Comparison of ENCODE assay signal across 23 cellular contexts in genomic region chr12:50097952-50098351, GRCh38. TPM values are rescaled to one million over a fixed set of nuclear protein-coding genes. Genes with fewer than 3 reads are reported as not detected.
"Had no signal": no experiment of that assay in that cellular context is flagged by ENCODE, and none has a peak within 500 bp of the region (broad histone marks: within the 10 kb centered on the region; RNA-seq: fewer than 3 reads in every experiment).

No MANE protein-coding gene starts in this region.

- FAIRE-seq: islet of Langerhans had no signal

- H3K27me3 ChIP-seq: dorsolateral prefrontal cortex, gastrocnemius medialis, heart right ventricle, ovary, right lobe of liver, stomach, transverse colon had no signal

- H3K9me3 Mint-ChIP-seq: naive thymus-derived CD4-positive, alpha-beta T cell had no signal

- H3K4me3 ChIP-seq: dorsolateral prefrontal cortex, gastrocnemius medialis, heart right ventricle, ovary, prostate gland, right lobe of liver, stomach, thoracic aorta, transverse colon had no signal

- H3K27me3 Mint-ChIP-seq: naive thymus-derived CD4-positive, alpha-beta T cell had no signal

- H3K4me1 ChIP-seq: prostate gland, transverse colon had no signal

- H3K4me3 Mint-ChIP-seq: naive thymus-derived CD4-positive, alpha-beta T cell had no signal

- H3K27ac ChIP-seq: gastrocnemius medialis, heart right ventricle, ovary, prostate gland, right lobe of liver, stomach, thoracic aorta, transverse colon had no signal

- H3K9me3 ChIP-seq: gastrocnemius medialis, heart right ventricle, ovary, prostate gland, right lobe of liver, stomach, thoracic aorta, transverse colon had no signal

- DNase-seq: cortex of kidney; dorsolateral prefrontal cortex; effector CD8-positive, alpha-beta T cell; gastrocnemius medialis; heart right ventricle; hypothalamus; kidney glomerular epithelial cell; mesendoderm; naive thymus-derived CD4-positive, alpha-beta T cell; ovary; right lobe of liver; stimulated activated CD4-positive, alpha-beta T cell treated with anti-CD3 and anti-CD28 coated beads, Interleukin-15, amount 100 ng/mL, for 24 hours; stimulated activated CD4-positive, alpha-beta T cell treated with anti-CD3 and anti-CD28 coated beads, Interleukin-1b, Interleukin-23, amount 100 ng/mL, for 48 hours; stimulated activated CD4-positive, alpha-beta T cell treated with anti-CD3 and anti-CD28 coated beads, Interleukin-4, amount 100 ng/mL, for 24 hours; stimulated activated naive CD4-positive, alpha-beta T cell; stomach; substantia nigra; transverse colon had no signal

RNA-seq across cellular contexts. Expression of gene GPD1, which starts 5.9 kb away (rescaled TPM):
- total RNA-seq: chondrocyte had no signal

RNA-seq across cellular contexts. Expression of gene ASIC1, which starts 40.6 kb away (rescaled TPM):
- total RNA-seq: lung microvascular endothelial cell, thoracic aorta had no signal
